ENCODE assay signal across 10 cellular contexts in genomic region chr3:180855364-180855763, GRCh38. TPM values are rescaled to one million over a fixed set of nuclear protein-coding genes. Genes with fewer than 3 reads are reported as not detected.
DNase-seq lines count a peak whose midpoint lies in the region; ATAC-seq and TF ChIP-seq lines count a peak whose summit lies in the region.
"Had no signal": no experiment of that assay in that cellular context is flagged by ENCODE, and none has a peak within 500 bp of the region (broad histone marks: within the 10 kb centered on the region; RNA-seq: fewer than 3 reads in every experiment).

No MANE protein-coding gene starts in this region.

- no peaks in the 10 kb centered on the region for H3K4me1 ChIP-seq in GM23248 (ENCODE audit: insufficient read depth)

- peak; percentile 48 for TF ChIP-seq CTCF in epithelial cell of esophagus (IDR thresholded peaks at IDR 0.05; ENCODE audit: insufficient read depth, low read depth, low read length, missing control alignments)

- H3K4me3 ChIP-seq in GM23248: no peak overlapping the region
- H3K4me3 ChIP-seq in epithelial cell of esophagus (ENCODE audit: low read length): no peak overlapping the region

- H4K20me1 ChIP-seq in GM23248 (ENCODE audit: insufficient read depth): no peaks in the 10 kb centered on the region

- no peaks in the 10 kb centered on the region for H3K79me2 ChIP-seq in GM23248 (ENCODE audit: insufficient read depth)

- no peak overlapping the region for H3K9ac ChIP-seq in GM23248

- H3K9me2 ChIP-seq in GM23248 (ENCODE audit: insufficient read depth): no peaks in the 10 kb centered on the region

- no peak overlapping the region for H3K27ac Mint-ChIP-seq in natural killer cell treated with Interleukin-12 subunit alpha and Interleukin-12 subunit beta and Interleukin-15 and Interleukin-18, amount 100 ng/mL, for 72 hours
- no peak overlapping the region for H3K27ac Mint-ChIP-seq in activated CD4-positive, alpha-beta memory T cell treated with anti-CD3 and anti-CD28 coated beads, Interleukin-2, amount 10 ng/mL, durations not matched to agents 7 days and 5 days
- H3K27ac Mint-ChIP-seq: activated naive CD8-positive, alpha-beta T cell had no signal

- H3K27me3 ChIP-seq in GM23248 (replicated peaks; ENCODE audit: insufficient read depth): no peaks in the 10 kb centered on the region

- in situ Hi-C loops in GM23248 (cut with MboI): no loop called here

- H3K4me1 Mint-ChIP-seq in natural killer cell treated with Interleukin-12 subunit alpha and Interleukin-12 subunit beta and Interleukin-15 and Interleukin-18, amount 100 ng/mL, for 72 hours (ENCODE audit: low read depth in 2 of 2): no peaks in the 10 kb centered on the region
- H3K4me1 Mint-ChIP-seq in activated CD4-positive, alpha-beta memory T cell treated with anti-CD3 and anti-CD28 coated beads, Interleukin-2, amount 10 ng/mL, durations not matched to agents 7 days and 5 days: no peaks in the 10 kb centered on the region

- peaks cover 3% of the 10 kb centered on the region for H3K9me3 Mint-ChIP-seq in natural killer cell treated with Interleukin-12 subunit alpha and Interleukin-12 subunit beta and Interleukin-15 and Interleukin-18, amount 100 ng/mL, for 72 hours
- peaks cover 2% of the 10 kb centered on the region for H3K9me3 Mint-ChIP-seq in activated CD4-positive, alpha-beta memory T cell treated with anti-CD3 and anti-CD28 coated beads, Interleukin-2, amount 10 ng/mL, durations not matched to agents 7 days and 5 days

- H3K27me3 Mint-ChIP-seq in natural killer cell treated with Interleukin-12 subunit alpha and Interleukin-12 subunit beta and Interleukin-15 and Interleukin-18, amount 100 ng/mL, for 72 hours: peaks cover 0 to 27% of the 10 kb centered on the region in 2 donors
- H3K27me3 Mint-ChIP-seq in activated CD4-positive, alpha-beta memory T cell treated with anti-CD3 and anti-CD28 coated beads, Interleukin-2, amount 10 ng/mL, durations not matched to agents 7 days and 5 days: no peaks in the 10 kb centered on the region

- no peaks in the 10 kb centered on the region for H3K9me3 ChIP-seq in GM23248 (ENCODE audit: low read depth)

- H3K27ac ChIP-seq in GM23248: no peak overlapping the region

- no peak overlapping the region for H3K4me2 ChIP-seq in GM23248 (ENCODE audit: unreplicated experiment)

- no peak overlapping the region for H2AFZ ChIP-seq in GM23248

- DNase-seq in ELF-1 (ENCODE audit: low read depth, low spot score) (peak; percentile 82), GM23248 (peak; percentile 22), NCI-H345 (lab: John Stamatoyannopoulos, UW) (peak; percentile 14), epithelial cell of esophagus (ENCODE audit: low read depth) (peak; percentile 29), NCI-H187 treated with DMSO at 0.1 percent for 48 hours (lab: John Stamatoyannopoulos, UW) (no peak)
- no peak for DNase-seq in natural killer cell treated with Interleukin-12 subunit alpha and Interleukin-12 subunit beta and Interleukin-15 and Interleukin-18, amount 100 ng/mL, for 72 hours (ENCODE audit: low spot score)
- DNase-seq in activated CD4-positive, alpha-beta memory T cell treated with anti-CD3 and anti-CD28 coated beads, Interleukin-2, amount 10 ng/mL, durations not matched to agents 7 days and 5 days: no peak
- DNase-seq: NCI-H774 had no signal

- H3K4me3 Mint-ChIP-seq in natural killer cell treated with Interleukin-12 subunit alpha and Interleukin-12 subunit beta and Interleukin-15 and Interleukin-18, amount 100 ng/mL, for 72 hours: no peak overlapping the region
- no peak overlapping the region for H3K4me3 Mint-ChIP-seq in activated CD4-positive, alpha-beta memory T cell treated with anti-CD3 and anti-CD28 coated beads, Interleukin-2, amount 10 ng/mL, durations not matched to agents 7 days and 5 days
- H3K4me3 Mint-ChIP-seq: activated naive CD8-positive, alpha-beta T cell had no signal

- POLR2A ChIA-PET in activated CD4-positive, alpha-beta memory T cell treated with anti-CD3 and anti-CD28 coated beads, Interleukin-2, amount 10 ng/mL, durations not matched to agents 7 days and 5 days (lab: Charles Lee): no interaction called here

- peaks cover 8% of the 10 kb centered on the region for H3K36me3 Mint-ChIP-seq in natural killer cell treated with Interleukin-12 subunit alpha and Interleukin-12 subunit beta and Interleukin-15 and Interleukin-18, amount 100 ng/mL, for 72 hours
- no peaks in the 10 kb centered on the region for H3K36me3 Mint-ChIP-seq in activated CD4-positive, alpha-beta memory T cell treated with anti-CD3 and anti-CD28 coated beads, Interleukin-2, amount 10 ng/mL, durations not matched to agents 7 days and 5 days (ENCODE audit: low read depth)

- no peaks in the 10 kb centered on the region for H3K36me3 ChIP-seq in GM23248 (ENCODE audit: low read depth)

- WGBS in GM23248 (ENCODE audit: low coverage in 1 of 2, low lambda C conversion rate in 2 of 2, missing lambda C conversion rate in 2 of 2), 2 experiments: 2 to 4% methylated on average over 2 of the region's 2 CpGs

- no peak for ATAC-seq in natural killer cell treated with Interleukin-12 subunit alpha and Interleukin-12 subunit beta and Interleukin-15 and Interleukin-18, amount 100 ng/mL, for 72 hours
- no peak for ATAC-seq in HG03469 (IDR thresholded peaks at IDR 0.05; ENCODE audit: unreplicated experiment)

- CTCF ChIA-PET in activated CD4-positive, alpha-beta memory T cell treated with anti-CD3 and anti-CD28 coated beads, Interleukin-2, amount 10 ng/mL, durations not matched to agents 7 days and 5 days (lab: Charles Lee): no interaction called here

- H3F3A ChIP-seq in GM23248 (ENCODE audit: insufficient read depth): no peaks in the 10 kb centered on the region

RNA-seq across cellular contexts. Expression of gene FXR1, which starts 57.1 kb away (rescaled TPM):
- 83.7 and 105 TPM in 2 replicates for total RNA-seq in GM23248 (2014; rRNA removed; shearing (Covaris generic))
- 36.3 and 38.7 TPM in 2 replicates for polyA plus RNA-seq in GM23248 (2016; fragmentation: Nextera tagmentation; extraction: Ambion mirVana)
- total RNA-seq in natural killer cell treated with Interleukin-12 subunit alpha and Interleukin-12 subunit beta and Interleukin-15 and Interleukin-18, amount 100 ng/mL, for 72 hours: 100 to 1,000 TPM; 121 to 158 TPM
- total RNA-seq in activated CD4-positive, alpha-beta memory T cell treated with anti-CD3 and anti-CD28 coated beads, Interleukin-2, amount 10 ng/mL, durations not matched to agents 7 days and 5 days: 100 to 1,000 TPM; 127 to 134 TPM

Comparison
In these comparisons a context has a peak if more than half of its experiments do, and no peak if none do; other contexts are left out.
1. DNase-seq: peak in ELF-1 (single experiment), GM23248 (single experiment), NCI-H345 (single experiment) and epithelial cell of esophagus (single experiment); none in natural killer cell treated with Interleukin-12 subunit alpha and Interleukin-12 subunit beta and Interleukin-15 and Interleukin-18, amount 100 ng/mL, for 72 hours (single experiment), NCI-H187 treated with DMSO at 0.1 percent for 48 hours (single experiment) and activated CD4-positive, alpha-beta memory T cell treated with anti-CD3 and anti-CD28 coated beads, Interleukin-2, amount 10 ng/mL, durations not matched to agents 7 days and 5 days (single experiment).